8 cellular contexts compared by ENCODE assay signal in the genomic region with DNA sequence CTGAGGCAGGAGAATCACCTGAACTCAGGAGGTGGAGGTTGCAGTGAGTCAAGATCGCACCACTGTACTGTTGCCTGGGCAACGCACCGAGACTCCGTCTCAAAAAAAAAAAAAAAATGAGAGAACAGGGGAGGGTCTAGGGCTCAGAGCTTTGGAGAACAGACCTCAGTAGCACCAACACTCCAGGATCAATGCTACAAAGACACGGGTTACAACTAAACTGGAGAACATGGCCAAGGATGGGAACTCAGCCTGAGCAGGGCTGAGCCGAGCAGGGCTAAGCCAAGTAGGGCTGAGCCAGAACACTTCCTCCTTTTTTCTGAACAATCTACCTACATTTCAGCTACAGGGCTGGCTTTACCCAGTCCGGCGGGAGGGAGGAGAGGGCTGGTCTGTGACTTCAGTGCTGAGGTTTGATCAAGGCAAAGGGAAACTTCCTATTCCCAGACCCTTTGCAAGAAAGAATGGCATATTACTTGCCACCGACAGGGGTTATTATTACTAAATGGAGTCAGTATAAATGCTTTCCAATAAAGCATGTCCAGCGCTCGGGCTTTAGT. TPM values are rescaled to one million over a fixed set of nuclear protein-coding genes. Genes with fewer than 3 reads are reported as not detected.
DNase-seq lines count a peak whose midpoint lies in the region; ATAC-seq and TF ChIP-seq lines count a peak whose summit lies in the region.

No MANE protein-coding gene starts in this region.

- no peak for TF ChIP-seq EP300 in upper lobe of left lung (IDR thresholded peaks at IDR 0.05)

- 19 to 24% methylated on average over 11 of the region's 11 CpGs for WGBS in upper lobe of left lung, 2 donors

- no peaks in the 10 kb centered on the region for H3K9me3 ChIP-seq in CD4-positive, alpha-beta T cell (ENCODE audit: control insufficient read depth, low read length)
- H3K9me3 ChIP-seq in upper lobe of left lung = no peaks in the 10 kb centered on the region

- DNase-seq in CD4-positive, alpha-beta T cell = peak; percentile 27 to 56 (median 48)
- DNase-seq in T-cell (peak in 29 of 34 experiments; percentile 31 to 69 (median 47)), memory B cell (ENCODE audit: low spot score in 2 of 2) (peak; percentile 59 to 64), upper lobe of left lung (peak in 1 of 2 donors; percentile 67), NCI-H187 treated with DMSO at 0.1 percent for 48 hours (lab: John Stamatoyannopoulos, UW) (no peak)
- peak; percentile 74 for DNase-seq in central memory CD4-positive, alpha-beta T cell

- peak overlapping the region in 3 of 4 donors; percentile 49 to 60 (median 53) for H3K4me3 ChIP-seq in upper lobe of left lung

- TF ChIP-seq CTCF in CD4-positive, alpha-beta T cell (IDR thresholded peaks at IDR 0.05) = no peak
- peak in 1 of 6 experiments; percentile 36 for TF ChIP-seq CTCF in upper lobe of left lung (IDR thresholded peaks at IDR 0.05)

- peak overlapping the region; percentile 100 for H3K27ac ChIP-seq in CD4-positive, alpha-beta T cell (ENCODE audit: low read depth, low read length)
- peak overlapping the region; percentile 92 to 96 (median 93) for H3K27ac ChIP-seq in upper lobe of left lung

- H3K4me1 Mint-ChIP-seq in CD4-positive, alpha-beta T cell (ENCODE audit: low read depth) = peaks cover 75% of the 10 kb centered on the region
- peaks cover 74 to 88% (median 79%) of the 10 kb centered on the region in 3 donors for H3K4me1 Mint-ChIP-seq in T-cell
- peaks cover 36% of the 10 kb centered on the region for H3K4me1 Mint-ChIP-seq in memory B cell

- no peaks in the 10 kb centered on the region for H3K27me3 Mint-ChIP-seq in CD4-positive, alpha-beta T cell
- no peaks in the 10 kb centered on the region for H3K27me3 Mint-ChIP-seq in T-cell
- no peaks in the 10 kb centered on the region for H3K27me3 Mint-ChIP-seq in memory B cell

- H3K27ac Mint-ChIP-seq in CD4-positive, alpha-beta T cell = peak overlapping the region; percentile 97
- peak overlapping the region; percentile 99 for H3K27ac Mint-ChIP-seq in T-cell
- peak overlapping the region; percentile 99 for H3K27ac Mint-ChIP-seq in memory B cell

- H3K27me3 ChIP-seq in CD4-positive, alpha-beta T cell (ENCODE audit: control insufficient read depth, insufficient read depth, low read length) = no peaks in the 10 kb centered on the region
- H3K27me3 ChIP-seq in upper lobe of left lung = no peaks in the 10 kb centered on the region

- intact Hi-C loops in CD4-positive, alpha-beta T cell (cut with DNase I, micrococcal nuclease) = loop anchor here in 1 of 2 experiments (10.0 kb wide), 1 partner anchor 1007 kb away; the partner anchor contains the start of gene NOP58

- peak; percentile 25 for ATAC-seq in CD4-positive, alpha-beta T cell (ENCODE audit: poor library complexity)
- ATAC-seq in GM19455 (IDR thresholded peaks at IDR 0.05; ENCODE audit: unreplicated experiment) (peak; percentile 58), HG03460 (IDR thresholded peaks at IDR 0.05; ENCODE audit: unreplicated experiment) (peak; percentile 42), T-cell (replicated peaks in 1 of 4) (peak; percentile 24 to 32 (median 26)), memory B cell (ENCODE audit: low read depth) (peak; percentile 49), upper lobe of left lung (ENCODE audit: low FRiP score in 2 of 2) (peak; percentile 78 to 86)

- peaks cover 34% of the 10 kb centered on the region for H3K36me3 Mint-ChIP-seq in CD4-positive, alpha-beta T cell (ENCODE audit: low read depth)
- peaks cover 28% of the 10 kb centered on the region for H3K36me3 Mint-ChIP-seq in T-cell
- peaks cover 1% of the 10 kb centered on the region for H3K36me3 Mint-ChIP-seq in memory B cell

- no peaks in the 10 kb centered on the region for H3K9me3 Mint-ChIP-seq in CD4-positive, alpha-beta T cell
- H3K9me3 Mint-ChIP-seq in T-cell (no peaks in the 10 kb centered on the region), memory B cell (no peaks in the 10 kb centered on the region)

- POLR2A ChIA-PET in CD4-positive, alpha-beta T cell (lab: Charles Lee) = interaction anchor here (0.6 to 6.4 kb wide), 8 partner anchors 20 to 368 kb away, joined by 3 to 78 read pairs (median 6); partner anchors contain the start of genes NIF3L1, STRADB and TRAK2
- POLR2A ChIA-PET in T-cell (lab: Charles Lee) = interaction anchor here (0.5 to 0.7 kb wide), 7 partner anchors 18 to 1763 kb away, joined by 3 to 12 read pairs (median 5); no protein-coding TSS in a partner anchor

- H3K4me1 ChIP-seq in upper lobe of left lung = peaks cover 43 to 59% (median 51%) of the 10 kb centered on the region in 4 donors

- peak overlapping the region; percentile 89 for H3K4me3 Mint-ChIP-seq in CD4-positive, alpha-beta T cell
- H3K4me3 Mint-ChIP-seq in T-cell = peak overlapping the region; percentile 90 to 94 (median 92)
- peak overlapping the region; percentile 85 for H3K4me3 Mint-ChIP-seq in memory B cell

- CTCF ChIA-PET in CD4-positive, alpha-beta T cell (lab: Charles Lee) = interaction anchor here (0.7 to 9.0 kb wide), 5 partner anchors 9 to 74 kb away, joined by 3 to 86 read pairs (median 3); partner anchors contain the start of gene CASP10
- CTCF ChIA-PET in T-cell (lab: Charles Lee) = interaction anchor here in 1 of 2 donors (0.8 to 1.9 kb wide), 2 partner anchors 21 to 25 kb away, joined by 4 to 10 read pairs; no protein-coding TSS in a partner anchor

- no peaks in the 10 kb centered on the region for H3K36me3 ChIP-seq in upper lobe of left lung

- TF ChIP-seq POLR2A in upper lobe of left lung (IDR thresholded peaks at IDR 0.05) = no peak

RNA-seq across cellular contexts. Expression of gene CASP8, which starts 2.9 kb away (rescaled TPM):
- 100 to 1,000 TPM; 172 to 175 TPM for total RNA-seq in CD4-positive, alpha-beta T cell
- total RNA-seq in T-cell (100 to 1,000 TPM; 116 to 306 (median 255) TPM), upper lobe of left lung (10 to 100 TPM; 23.7 to 81.7 (median 40.6) TPM)

Comparison
In these comparisons a context has a peak if more than half of its experiments do, and no peak if none do; other contexts are left out.
1. ATAC-seq: peak in every context shown above with its lines; median percentile 82 in upper lobe of left lung; 58 in GM19455; 49 in memory B cell; 42 in HG03460; 26 in T-cell; 25 in CD4-positive, alpha-beta T cell.